1 cellular context compared by ENCODE assay signal in genomic region chr17:46135879-46136562, GRCh38.
TF ChIP-seq lines count a peak whose summit lies in the region.

No MANE protein-coding gene starts in this region.

TF ChIP-seq in GM23338, 12 proteins besides CTCF, POLR2A, EP300 and RAD21 (continued from another document):
- TF ChIP-seq ZNF462 (CRISPR knock-in tag; IDR thresholded peaks at IDR 0.05): no peak
- no peak for TF ChIP-seq EZH2 (IDR thresholded peaks at IDR 0.05; ENCODE audit: low read depth, unreplicated experiment)
- TF ChIP-seq POLR2AphosphoS5 (IDR thresholded peaks at IDR 0.05; ENCODE audit: low read depth): no peak
